In the genomic region with DNA sequence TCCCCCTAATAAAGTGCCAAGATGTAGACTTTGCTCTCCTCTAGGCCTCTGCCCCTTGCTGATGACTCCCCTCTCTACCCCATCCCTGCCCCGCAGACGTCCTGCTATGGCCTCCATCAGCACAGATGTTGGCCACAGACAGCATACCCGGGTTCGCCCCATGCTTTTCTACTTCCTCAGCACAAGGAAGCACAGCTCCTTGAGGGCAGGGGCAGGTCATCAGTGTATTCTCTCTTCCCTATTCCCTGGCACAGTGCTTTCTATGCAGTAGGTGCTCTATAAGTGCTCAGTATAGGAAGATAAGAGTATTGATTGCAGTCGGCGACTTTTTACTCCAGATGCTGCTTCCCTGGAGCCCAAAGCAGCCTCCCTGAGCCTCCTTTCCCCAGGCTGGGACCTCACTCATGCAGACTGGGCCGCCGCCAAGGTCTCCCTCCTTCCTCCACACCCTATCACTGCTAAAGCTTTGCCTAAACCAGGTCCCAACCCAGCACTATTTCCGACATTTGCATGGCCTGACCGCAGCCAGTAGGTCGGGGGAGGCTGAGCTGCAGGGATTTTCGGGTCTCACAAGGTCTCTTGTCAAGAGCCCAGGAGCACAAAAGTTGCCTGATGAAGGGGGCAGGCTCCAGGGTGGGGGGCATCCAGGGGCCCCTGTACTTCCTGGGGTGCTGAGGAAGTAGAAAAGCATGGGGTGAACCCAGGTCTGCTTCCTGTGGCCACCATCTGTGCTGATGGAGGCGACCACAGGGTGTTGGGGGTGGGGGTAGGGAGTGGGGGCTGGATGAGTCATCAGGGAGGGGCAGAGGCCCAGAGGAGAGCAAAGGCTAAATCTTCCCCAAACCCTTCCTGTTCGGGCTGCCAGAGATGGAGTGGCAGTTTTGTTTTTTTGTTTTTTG, we compare ENCODE assay signal across 8 cellular contexts. TPM values are rescaled to one million over a fixed set of nuclear protein-coding genes. Genes with fewer than 3 reads are reported as not detected.
DNase-seq lines count a peak whose midpoint lies in the region; ATAC-seq and TF ChIP-seq lines count a peak whose summit lies in the region.

No MANE protein-coding gene starts in this region.

- no peaks in the 10 kb centered on the region for H3K27me3 ChIP-seq in CD4-positive, alpha-beta memory T cell (ENCODE audit: insufficient read depth, low read length)
- H3K27me3 ChIP-seq in effector memory CD4-positive, alpha-beta T cell (replicated peaks; ENCODE audit: control insufficient read depth, insufficient read depth, low read length, poor library complexity, severe bottlenecking) = no peaks in the 10 kb centered on the region

- CTCF ChIA-PET in CD4-positive, alpha-beta memory T cell (lab: Charles Lee; ENCODE audit: partially characterized antibody) = interaction anchor here (1.9 to 3.6 kb wide), 4 partner anchors 10 to 19 kb away, joined by 8 to 15 read pairs (median 11); a partner anchor contains a TSS
- CTCF ChIA-PET in WTC11 (lab: Charles Lee) = interaction anchor here (0.6 to 3.2 kb wide), 4 partner anchors 12 to 1461 kb away, joined by 3 to 11 read pairs (median 3); a partner anchor contains a TSS

- no peak for TF ChIP-seq CTCF in WTC11 (IDR thresholded peaks at IDR 0.05)

- H3K27ac ChIP-seq in CD4-positive, alpha-beta memory T cell (ENCODE audit: low read depth, low read length) = peak overlapping the region; percentile 63
- H3K27ac ChIP-seq in effector memory CD4-positive, alpha-beta T cell (ENCODE audit: insufficient read depth, low read length, poor library complexity, severe bottlenecking) = peak overlapping the region; percentile 69

- ATAC-seq in GM21367 (IDR thresholded peaks at IDR 0.05; ENCODE audit: unreplicated experiment) (peak; percentile 67), HG03565 (IDR thresholded peaks at IDR 0.05; ENCODE audit: unreplicated experiment) (peak; percentile 50), WTC11 (peak; percentile 58)

- H3K4me3 Mint-ChIP-seq in CD4-positive, alpha-beta memory T cell = peak overlapping the region; percentile 67 to 85 (median 79)
- no peak overlapping the region for H3K4me3 Mint-ChIP-seq in WTC11

- POLR2A ChIA-PET in CD4-positive, alpha-beta memory T cell (lab: Charles Lee; ENCODE audit: partially characterized antibody) = interaction anchor here (0.8 to 4.4 kb wide), 11 partner anchors 9 to 651 kb away, joined by 3 to 106 read pairs (median 4); a partner anchor contains a TSS
- POLR2A ChIA-PET in WTC11 (lab: Charles Lee) = no interaction called here

- no peaks in the 10 kb centered on the region for H3K27me3 Mint-ChIP-seq in CD4-positive, alpha-beta memory T cell
- H3K27me3 Mint-ChIP-seq in WTC11 (ENCODE audit: low read depth) = no peaks in the 10 kb centered on the region; the same call in 1 of the 2 replicates

- H3K36me3 ChIP-seq in CD4-positive, alpha-beta memory T cell (ENCODE audit: insufficient read depth, low read length) = no peaks in the 10 kb centered on the region
- no peaks in the 10 kb centered on the region for H3K36me3 ChIP-seq in effector memory CD4-positive, alpha-beta T cell (ENCODE audit: control insufficient read depth, insufficient read depth, low read length)

- H3K36me3 Mint-ChIP-seq in CD4-positive, alpha-beta memory T cell = no peaks in the 10 kb centered on the region
- no peaks in the 10 kb centered on the region for H3K36me3 Mint-ChIP-seq in WTC11

- H3K4me3 ChIP-seq in CD4-positive, alpha-beta memory T cell (ENCODE audit: low read length in 2 of 2) = peak overlapping the region in 1 of 2 donors; percentile 3
- H3K4me3 ChIP-seq in effector memory CD4-positive, alpha-beta T cell (ENCODE audit: insufficient read depth, low read depth, low read length, poor library complexity, severe bottlenecking) = peak overlapping the region; percentile 11

- no peaks in the 10 kb centered on the region for H3K9me3 ChIP-seq in CD4-positive, alpha-beta memory T cell (ENCODE audit: control insufficient read depth in 1 of 2, low read length in 2 of 2)
- no peaks in the 10 kb centered on the region for H3K9me3 ChIP-seq in effector memory CD4-positive, alpha-beta T cell (ENCODE audit: control insufficient read depth, low read length)

- peak; percentile 67 to 88 (median 74) for DNase-seq in CD4-positive, alpha-beta memory T cell
- DNase-seq in WTC11 (ENCODE audit: low spot score) = no peak
- DNase-seq in effector memory CD4-positive, alpha-beta T cell = peak; percentile 59 to 71 (median 67)
- peak; percentile 43 for DNase-seq in stimulated activated CD4-positive, alpha-beta T cell treated with anti-CD3 and anti-CD28 coated beads, Interleukin-4, amount 100 ng/mL, for 1 hour
- no peak for DNase-seq in pons (ENCODE audit: low spot score)
- DNase-seq in NCI-H2196 treated with DMSO at 0.1 percent for 48 hours (lab: John Stamatoyannopoulos, UW; ENCODE audit: unreplicated experiment) = no peak

- H3K4me1 ChIP-seq in CD4-positive, alpha-beta memory T cell (ENCODE audit: insufficient read depth, low read length) = peaks cover 43% of the 10 kb centered on the region
- H3K4me1 ChIP-seq in effector memory CD4-positive, alpha-beta T cell (ENCODE audit: control insufficient read depth, insufficient read depth, low read length, poor library complexity, severe bottlenecking) = peaks cover 27% of the 10 kb centered on the region

- H3K9me3 Mint-ChIP-seq in CD4-positive, alpha-beta memory T cell = no peaks in the 10 kb centered on the region
- H3K9me3 Mint-ChIP-seq in WTC11 = no peaks in the 10 kb centered on the region

- peaks cover 30 to 69% (median 51%) of the 10 kb centered on the region in 4 donors for H3K4me1 Mint-ChIP-seq in CD4-positive, alpha-beta memory T cell
- peaks cover 11% of the 10 kb centered on the region for H3K4me1 Mint-ChIP-seq in WTC11

- peak overlapping the region; percentile 85 to 97 (median 90) for H3K27ac Mint-ChIP-seq in CD4-positive, alpha-beta memory T cell
- H3K27ac Mint-ChIP-seq in WTC11 = no peak overlapping the region

- intact Hi-C loops in CD4-positive, alpha-beta memory T cell (cut with micrococcal nuclease) = loop anchor here (1.0 kb wide), 1 partner anchor 20 kb away; no protein-coding TSS in a partner anchor

TF ChIP-seq in WTC11, 78 proteins besides CTCF, POLR2A, EP300 and RAD21 (continues in another document):
- no peak for TF ChIP-seq ELF4 (CRISPR knock-in tag; IDR thresholded peaks at IDR 0.05; ENCODE audit: low read depth)
- TF ChIP-seq ZNF423 (CRISPR knock-in tag; IDR thresholded peaks at IDR 0.05) = no peak
- no peak for TF ChIP-seq EMX1 (CRISPR knock-in tag; IDR thresholded peaks at IDR 0.05)
- TF ChIP-seq, protein P1, sequence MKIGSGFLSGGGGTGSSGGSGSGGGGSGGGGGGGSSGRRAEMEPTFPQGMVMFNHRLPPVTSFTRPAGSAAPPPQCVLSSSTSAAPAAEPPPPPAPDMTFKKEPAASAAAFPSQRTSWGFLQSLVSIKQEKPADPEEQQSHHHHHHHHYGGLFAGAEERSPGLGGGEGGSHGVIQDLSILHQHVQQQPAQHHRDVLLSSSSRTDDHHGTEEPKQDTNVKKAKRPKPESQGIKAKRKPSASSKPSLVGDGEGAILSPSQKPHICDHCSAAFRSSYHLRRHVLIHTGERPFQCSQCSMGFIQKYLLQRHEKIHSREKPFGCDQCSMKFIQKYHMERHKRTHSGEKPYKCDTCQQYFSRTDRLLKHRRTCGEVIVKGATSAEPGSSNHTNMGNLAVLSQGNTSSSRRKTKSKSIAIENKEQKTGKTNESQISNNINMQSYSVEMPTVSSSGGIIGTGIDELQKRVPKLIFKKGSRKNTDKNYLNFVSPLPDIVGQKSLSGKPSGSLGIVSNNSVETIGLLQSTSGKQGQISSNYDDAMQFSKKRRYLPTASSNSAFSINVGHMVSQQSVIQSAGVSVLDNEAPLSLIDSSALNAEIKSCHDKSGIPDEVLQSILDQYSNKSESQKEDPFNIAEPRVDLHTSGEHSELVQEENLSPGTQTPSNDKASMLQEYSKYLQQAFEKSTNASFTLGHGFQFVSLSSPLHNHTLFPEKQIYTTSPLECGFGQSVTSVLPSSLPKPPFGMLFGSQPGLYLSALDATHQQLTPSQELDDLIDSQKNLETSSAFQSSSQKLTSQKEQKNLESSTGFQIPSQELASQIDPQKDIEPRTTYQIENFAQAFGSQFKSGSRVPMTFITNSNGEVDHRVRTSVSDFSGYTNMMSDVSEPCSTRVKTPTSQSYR (CRISPR knock-in tag; IDR thresholded peaks at IDR 0.05) = no peak
- no peak for TF ChIP-seq TEAD4 (CRISPR knock-in tag; IDR thresholded peaks at IDR 0.05)
- TF ChIP-seq, protein P2, sequence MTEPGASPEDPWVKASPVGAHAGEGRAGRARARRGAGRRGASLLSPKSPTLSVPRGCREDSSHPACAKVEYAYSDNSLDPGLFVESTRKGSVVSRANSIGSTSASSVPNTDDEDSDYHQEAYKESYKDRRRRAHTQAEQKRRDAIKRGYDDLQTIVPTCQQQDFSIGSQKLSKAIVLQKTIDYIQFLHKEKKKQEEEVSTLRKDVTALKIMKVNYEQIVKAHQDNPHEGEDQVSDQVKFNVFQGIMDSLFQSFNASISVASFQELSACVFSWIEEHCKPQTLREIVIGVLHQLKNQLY (CRISPR knock-in tag; IDR thresholded peaks at IDR 0.05) = no peak

RNA-seq across cellular contexts. Expression of a gene that starts 8.0 kb away (rescaled TPM):
- not detected for total RNA-seq in CD4-positive, alpha-beta memory T cell
- not detected for polyA plus RNA-seq in CD4-positive, alpha-beta memory T cell
- 0.13 to 0.18 TPM (median 0.16 TPM) in 3 replicates for total RNA-seq in WTC11 (2021)

RNA-seq across cellular contexts. Expression of a gene that starts 12.3 kb away (rescaled TPM):
- total RNA-seq in CD4-positive, alpha-beta memory T cell = not detected
- not detected for polyA plus RNA-seq in CD4-positive, alpha-beta memory T cell
- total RNA-seq in WTC11 (2021) = 0.30 to 0.55 TPM (median 0.39 TPM) in 3 replicates

RNA-seq across cellular contexts. Expression of a gene that starts 18.8 kb away (rescaled TPM):
- 10 to 100 TPM; 80.5 to 84.6 TPM for total RNA-seq in CD4-positive, alpha-beta memory T cell
- 10 to 100 TPM; 40.3 to 65.0 TPM for polyA plus RNA-seq in CD4-positive, alpha-beta memory T cell
- total RNA-seq in WTC11 (2021) = 1.8 to 2.4 TPM (median 1.9 TPM) in 3 replicates

RNA-seq across cellular contexts. Expression of a gene that starts 22.5 kb away (rescaled TPM):
- total RNA-seq in CD4-positive, alpha-beta memory T cell = under 1 TPM; 0.83 to 0.96 TPM
- polyA plus RNA-seq in CD4-positive, alpha-beta memory T cell = under 1 TPM; 0.76 to 0.82 TPM
- 0.66 to 1.2 TPM (median 0.99 TPM) in 3 replicates for total RNA-seq in WTC11 (2021)

Comparison
In these comparisons a context has a peak if more than half of its experiments do, and no peak if none do; other contexts are left out.
1. DNase-seq: peak in CD4-positive, alpha-beta memory T cell (5 of 5), effector memory CD4-positive, alpha-beta T cell (3 of 3) and stimulated activated CD4-positive, alpha-beta T cell treated with anti-CD3 and anti-CD28 coated beads, Interleukin-4, amount 100 ng/mL, for 1 hour (single experiment); none in WTC11 (single experiment), pons (single experiment) and NCI-H2196 treated with DMSO at 0.1 percent for 48 hours (single experiment).
2. RNA of a gene that starts 18.8 kb away (total RNA-seq): 80.5 to 84.6 TPM in CD4-positive, alpha-beta memory T cell; 1.8 to 2.4 TPM in WTC11; every median in the first group is over 10 times any median in the second.
3. Peak in every context shown above with its lines, with median percentiles within 50 percentile points of each other: ATAC-seq.